Comparison of ENCODE assay signal across 16 cellular contexts in genomic region chr3:50003216-50003615, GRCh38.
DNase-seq lines count a peak whose midpoint lies in the region; ATAC-seq and TF ChIP-seq lines count a peak whose summit lies in the region.
"Had no signal": no experiment of that assay in that cellular context is flagged by ENCODE, and none has a peak within 500 bp of the region (broad histone marks: within the 10 kb centered on the region; RNA-seq: fewer than 3 reads in every experiment).

No MANE protein-coding gene starts in this region.

- H3K9ac ChIP-seq in IMR-90 (ENCODE audit: low read depth, low read length) = no peak overlapping the region

- no peaks in the 10 kb centered on the region for H3K9me3 Mint-ChIP-seq in brain

- H3K27ac ChIP-seq in IMR-90 (ENCODE audit: insufficient read depth, low read length) (no peak overlapping the region), foreskin keratinocyte (no peak overlapping the region)
- H3K27ac ChIP-seq: Peyer's patch had no signal

- in situ Hi-C loops in IMR-90 (cut with MboI; ENCODE audit: low sequenced_read_pairs) = no loop called here

- no peak overlapping the region for H4K91ac ChIP-seq in IMR-90 (ENCODE audit: insufficient read depth, low read depth, low read length)

- POLR2A ChIA-PET in IMR-90 (lab: Charles Lee; ENCODE audit: unreplicated experiment) = no interaction called here

- H2BK120ac ChIP-seq in IMR-90 (ENCODE audit: low read depth, low read length) = no peak overlapping the region

- H3K9me1 ChIP-seq in IMR-90 (ENCODE audit: insufficient read depth, low read length) = peaks cover 2% of the 10 kb centered on the region; the same call in 1 of the 2 replicates

- H3K4me3 Mint-ChIP-seq in brain = peak overlapping the region in 1 of 5 experiments; percentile 6

- peaks cover 16 to 64% of the 10 kb centered on the region in 2 experiments for H3K79me1 ChIP-seq in IMR-90 (ENCODE audit: low read depth in 1 of 2, low read length in 2 of 2)

- H3K4me1 Mint-ChIP-seq in brain = peaks cover 13% of the 10 kb centered on the region

- 100% methylated on average over 1 of the region's 3 CpGs; no CpG with 5 or more reads in 1 of the 2 experiments for WGBS in IMR-90 (ENCODE audit: extremely low coverage in 2 of 2, insufficient read length in 1 of 2), 2 experiments

- no peak for TF ChIP-seq RAD21 in IMR-90 (IDR thresholded peaks at IDR 0.05; ENCODE audit: low read length)

- no peak for TF ChIP-seq CTCF in IMR-90 (conservative IDR thresholded peaks at IDR 0.05; ENCODE audit: low read depth, low read length)
- no peak for TF ChIP-seq CTCF in brain (conservative IDR thresholded peaks at IDR 0.05)
- no peak for TF ChIP-seq CTCF in foreskin keratinocyte (conservative IDR thresholded peaks at IDR 0.05)

- peaks cover 77% of the 10 kb centered on the region for H3K36me3 Mint-ChIP-seq in brain

- intact Hi-C loops in IMR-90 (cut with micrococcal nuclease) = no loop called here

- H3K4me3 ChIP-seq in IMR-90 (ENCODE audit: insufficient read depth, low read depth, low read length) = no peak overlapping the region
- H3K4me3 ChIP-seq: Peyer's patch had no signal

- H3K14ac ChIP-seq in IMR-90 (replicated peaks; ENCODE audit: low read depth, low read length) = no peak overlapping the region

- no peaks in the 10 kb centered on the region for H3K4me1 ChIP-seq in IMR-90 (ENCODE audit: control insufficient read depth, insufficient read depth, low read length)
- H3K4me1 ChIP-seq in foreskin keratinocyte = no peaks in the 10 kb centered on the region
- H3K4me1 ChIP-seq: Peyer's patch had no signal

- no peak overlapping the region for H3K4ac ChIP-seq in IMR-90 (ENCODE audit: low read depth, low read length)

- H2AK9ac ChIP-seq in IMR-90 (replicated peaks; ENCODE audit: low read depth, low read length, poor library complexity) = peak overlapping the region; percentile 22

- dilution Hi-C loops in IMR-90 (cut with HindIII; ENCODE audit: low sequenced_read_pairs, unreplicated experiment) = no loop called here

- no peaks in the 10 kb centered on the region for H3K27me3 ChIP-seq in IMR-90 (ENCODE audit: control insufficient read depth, insufficient read depth, low read length)
- H3K27me3 ChIP-seq in foreskin keratinocyte = no peaks in the 10 kb centered on the region
- H3K27me3 ChIP-seq: Peyer's patch had no signal

- no peak overlapping the region for H2AK5ac ChIP-seq in IMR-90 (ENCODE audit: low read depth, low read length)

- no TSS peak for BruUV-seq in IMR-90 (replicated peaks; lab: Mats Ljungman, UMichigan)

- H3K27me3 Mint-ChIP-seq in brain = no peaks in the 10 kb centered on the region

- peaks cover 11% of the 10 kb centered on the region; the same call in 1 of the 2 replicates for H4K20me1 ChIP-seq in IMR-90 (ENCODE audit: insufficient read depth, low read length)

- H3K56ac ChIP-seq in IMR-90 (ENCODE audit: extremely low read depth, insufficient read depth, low read length) = no peak overlapping the region

- ATAC-seq in IMR-90 (ENCODE audit: low read depth) (no peak), foreskin keratinocyte (no peak), HG03097 (IDR thresholded peaks at IDR 0.05; ENCODE audit: low FRiP score, unreplicated experiment) (no peak), GM18517 (IDR thresholded peaks at IDR 0.05; ENCODE audit: unreplicated experiment) (no peak)
- ATAC-seq: SK-N-SH treated with all-trans-retinoic acid at 6 μM for 48 hours had no signal

- peak; percentile 44 for DNase-seq in IMR-90
- DNase-seq in fibroblast of the conjunctiva (ENCODE audit: low read depth) = peak; percentile 28
- no peak for DNase-seq in foreskin keratinocyte
- no peak for DNase-seq in SIG-M5 treated with dmso at 0.1 percent for 504 hours (lab: John Stamatoyannopoulos, UW; ENCODE audit: unreplicated experiment)
- DNase-seq: EL, Karpas-422, NCI-H187 treated with DMSO at 0.1 percent for 48 hours, NCI-H2171, NCI-H446 treated with DMSO at 0.1 percent for 48 hours, NCI-H774, Peyer's patch, Right ventricle myocardium superior had no signal

- peak overlapping the region; percentile 24 to 94 (median 30) for H3K27ac Mint-ChIP-seq in brain

- H4K5ac ChIP-seq in IMR-90 (ENCODE audit: low read depth, low read length) = no peak overlapping the region

- no peak overlapping the region for H4K8ac ChIP-seq in IMR-90 (ENCODE audit: low read depth in 2 of 2, low read length in 2 of 2)

- H3K4me2 ChIP-seq in IMR-90 (ENCODE audit: low read depth, low read length) = no peak overlapping the region

- no peaks in the 10 kb centered on the region for H3K9me3 ChIP-seq in IMR-90 (ENCODE audit: control insufficient read depth, insufficient read depth, low read length)
- H3K9me3 ChIP-seq: Peyer's patch had no signal

- H2BK5ac ChIP-seq in IMR-90 (ENCODE audit: low read depth, low read length, poor library complexity, severe bottlenecking) = no peak overlapping the region

- TF ChIP-seq POLR2A in IMR-90 (IDR thresholded peaks at IDR 0.05; ENCODE audit: low read depth, low read length) = no peak

- peaks cover 13% of the 10 kb centered on the region for H3K36me3 ChIP-seq in IMR-90 (ENCODE audit: control insufficient read depth, insufficient read depth, low read length)

- no peak overlapping the region for H2BK15ac ChIP-seq in IMR-90 (ENCODE audit: low read depth, low read length)

- no peak overlapping the region for H3K18ac ChIP-seq in IMR-90 (ENCODE audit: low read depth, low read length)

- no peak overlapping the region for H2AFZ ChIP-seq in IMR-90 (replicated peaks; ENCODE audit: low read length, poor library complexity)

- CTCF ChIA-PET in IMR-90 (lab: Yijun Ruan, JAX) = no interaction called here

- H2BK20ac ChIP-seq in IMR-90 (ENCODE audit: low read depth, low read length) = no peak overlapping the region

- H3K23ac ChIP-seq in IMR-90 (ENCODE audit: low read depth, low read length) = no peak overlapping the region

TF ChIP-seq in IMR-90, 13 proteins besides CTCF, POLR2A, EP300 and RAD21:
- TF ChIP-seq RFX5 (IDR thresholded peaks at IDR 0.05; ENCODE audit: low read depth, low read length) (no peak), SMC3 (IDR thresholded peaks at IDR 0.05; ENCODE audit: low read depth, low read length) (no peak), NFE2L2 (IDR thresholded peaks at IDR 0.05; ENCODE audit: low read depth, low read length) (no peak), CHD1 (IDR thresholded peaks at IDR 0.05; ENCODE audit: low read depth, low read length) (no peak), MAFK (IDR thresholded peaks at IDR 0.05; ENCODE audit: low read depth, low read length) (no peak), MAZ (IDR thresholded peaks at IDR 0.05; ENCODE audit: borderline replicate concordance, low read depth, low read length) (no peak), BHLHE40 (IDR thresholded peaks at IDR 0.05; ENCODE audit: low read depth, low read length) (no peak), MXI1 (IDR thresholded peaks at IDR 0.05; ENCODE audit: borderline replicate concordance, low read depth, low read length) (no peak), ELK1 (IDR thresholded peaks at IDR 0.05; ENCODE audit: borderline replicate concordance, low read depth, low read length) (no peak), FOS (IDR thresholded peaks at IDR 0.05; ENCODE audit: low read depth, low read length) (no peak), RCOR1 (IDR thresholded peaks at IDR 0.05; ENCODE audit: insufficient replicate concordance, low read length) (no peak), CEBPB (IDR thresholded peaks at IDR 0.05; ENCODE audit: low read depth, low read length) (no peak)
- TF ChIP-seq, protein P1, sequence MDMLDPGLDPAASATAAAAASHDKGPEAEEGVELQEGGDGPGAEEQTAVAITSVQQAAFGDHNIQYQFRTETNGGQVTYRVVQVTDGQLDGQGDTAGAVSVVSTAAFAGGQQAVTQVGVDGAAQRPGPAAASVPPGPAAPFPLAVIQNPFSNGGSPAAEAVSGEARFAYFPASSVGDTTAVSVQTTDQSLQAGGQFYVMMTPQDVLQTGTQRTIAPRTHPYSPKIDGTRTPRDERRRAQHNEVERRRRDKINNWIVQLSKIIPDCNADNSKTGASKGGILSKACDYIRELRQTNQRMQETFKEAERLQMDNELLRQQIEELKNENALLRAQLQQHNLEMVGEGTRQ (IDR thresholded peaks at IDR 0.05; ENCODE audit: low read depth, low read length) = no peak

Comparison
In these comparisons a context has a peak if more than half of its experiments do, and no peak if none do; other contexts are left out.
1. DNase-seq: peak in IMR-90 (single experiment) and fibroblast of the conjunctiva (single experiment); none in foreskin keratinocyte (0 of 2) and SIG-M5 treated with dmso at 0.1 percent for 504 hours (single experiment).